In the genomic region with DNA sequence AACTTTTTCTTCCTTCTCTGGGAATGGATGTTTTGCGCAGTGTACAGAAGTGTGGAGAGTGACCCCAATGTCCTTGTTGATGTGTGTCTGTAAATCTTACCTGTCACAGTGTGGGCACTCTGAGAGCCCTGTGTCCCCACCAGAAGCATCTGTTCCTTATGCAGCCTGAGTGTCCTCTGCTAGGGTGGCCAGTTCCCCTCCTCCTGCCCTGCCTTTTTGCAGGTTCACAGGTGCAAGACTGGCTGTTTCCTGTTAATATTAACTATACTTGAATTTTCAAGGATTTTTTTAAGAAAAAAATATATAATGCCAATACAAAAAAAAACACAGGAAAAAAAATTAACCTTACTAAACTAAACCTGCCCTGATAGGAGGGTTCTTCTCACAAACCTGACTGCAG, we compare ENCODE assay signal across 25 cellular contexts. TPM values are rescaled to one million over a fixed set of nuclear protein-coding genes. Genes with fewer than 3 reads are reported as not detected.
"Had no signal": no experiment of that assay in that cellular context is flagged by ENCODE, and none has a peak within 500 bp of the region (broad histone marks: within the 10 kb centered on the region; RNA-seq: fewer than 3 reads in every experiment).

No MANE protein-coding gene starts in this region.

- H3K36me3 Mint-ChIP-seq: naive B cell, type B pancreatic cell had no signal

- H3K9me3 ChIP-seq: esophagus muscularis mucosa, gastrocnemius medialis, heart right ventricle, psoas muscle, spleen, suprapubic skin, thyroid gland, uterus had no signal

- H3K4me3 ChIP-seq: esophagus muscularis mucosa, gastrocnemius medialis, heart right ventricle, psoas muscle, spleen, suprapubic skin, thyroid gland, uterus had no signal

- H3K27ac Mint-ChIP-seq: type B pancreatic cell had no signal

- H3K36me3 ChIP-seq: esophagus muscularis mucosa, gastrocnemius medialis, heart right ventricle, spleen, suprapubic skin, thyroid gland, uterus had no signal

- H3K4me3 Mint-ChIP-seq: effector memory CD8-positive, alpha-beta T cell; naive B cell; nephron progenitor cell; type B pancreatic cell had no signal

- H3K27me3 ChIP-seq: esophagus muscularis mucosa, gastrocnemius medialis, heart right ventricle, spleen, suprapubic skin, thyroid gland, uterus had no signal

- DNase-seq: effector memory CD8-positive, alpha-beta T cell; gastrocnemius medialis; heart right ventricle; hypothalamus; left cardiac atrium; left ventricle myocardium superior; mesendoderm; naive B cell; nephron progenitor cell; retina; spleen; stimulated activated CD4-positive, alpha-beta T cell treated with anti-CD3 and anti-CD28 coated beads, Interleukin-15, amount 100 ng/mL, for 24 hours; stimulated activated CD4-positive, alpha-beta T cell treated with anti-CD3 and anti-CD28 coated beads, Interleukin-1b, Interleukin-23, amount 100 ng/mL, for 48 hours; stimulated activated CD4-positive, alpha-beta T cell treated with anti-CD3 and anti-CD28 coated beads, Interleukin-4, amount 100 ng/mL, for 24 hours; stimulated activated naive CD4-positive, alpha-beta T cell; thyroid gland; uterus had no signal

- H3K27me3 Mint-ChIP-seq: effector memory CD8-positive, alpha-beta T cell had no signal

- H3K27ac ChIP-seq: epithelial cell of prostate, esophagus muscularis mucosa, gastrocnemius medialis, psoas muscle, spleen, suprapubic skin, thyroid gland, uterus had no signal

- ATAC-seq: effector memory CD8-positive, alpha-beta T cell; gastrocnemius medialis; heart right ventricle; left cardiac atrium; left ventricle myocardium superior; psoas muscle; sciatic nerve had no signal

- H3K4me1 ChIP-seq: psoas muscle, uterus had no signal

- H3K9me3 Mint-ChIP-seq: effector memory CD8-positive, alpha-beta T cell had no signal

RNA-seq across cellular contexts. Expression of gene HPN, which starts 53.4 kb away (rescaled TPM):
- total RNA-seq: fibroblast of villous mesenchyme had no signal
- polyA plus RNA-seq: keratinocyte had no signal
